In genomic region chr10:29107866-29108498, GRCh38 we compare ENCODE assay signal across 1 cellular context.
TF ChIP-seq lines count a peak whose summit lies in the region.

No MANE protein-coding gene starts in this region.

TF ChIP-seq in IMR-90, 13 proteins besides CTCF, POLR2A, EP300 and RAD21 (continued from another document):
- TF ChIP-seq USF2 (IDR thresholded peaks at IDR 0.05; ENCODE audit: low read depth, low read length) (no peak), CEBPB (IDR thresholded peaks at IDR 0.05; ENCODE audit: low read depth, low read length) (no peak), SMC3 (IDR thresholded peaks at IDR 0.05; ENCODE audit: low read depth, low read length) (no peak), FOS (IDR thresholded peaks at IDR 0.05; ENCODE audit: low read depth, low read length) (no peak), MAFK (IDR thresholded peaks at IDR 0.05; ENCODE audit: low read depth, low read length) (no peak), BHLHE40 (IDR thresholded peaks at IDR 0.05; ENCODE audit: low read depth, low read length) (no peak), CHD1 (IDR thresholded peaks at IDR 0.05; ENCODE audit: low read depth, low read length) (no peak)
